Comparison of ENCODE assay signal across 5 cellular contexts in the genomic region with DNA sequence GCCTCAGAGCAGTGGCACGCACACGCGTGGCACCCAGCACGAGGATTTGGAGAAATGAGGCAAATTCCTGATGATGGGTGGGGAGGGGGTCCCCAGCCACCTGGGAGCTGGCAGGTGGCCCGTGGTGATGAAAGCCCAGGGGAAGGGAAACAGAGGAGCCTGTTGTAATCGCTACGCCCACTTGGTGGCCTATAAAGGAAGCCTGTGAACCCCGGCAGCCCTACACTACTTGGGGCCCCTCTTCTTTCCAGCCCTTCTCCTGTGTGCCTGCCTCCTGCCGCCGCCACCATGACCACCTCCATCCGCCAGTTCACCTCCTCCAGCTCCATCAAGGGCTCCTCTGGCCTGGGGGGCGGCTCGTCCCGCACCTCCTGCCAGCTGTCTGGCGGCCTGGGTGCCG. TPM values are rescaled to one million over a fixed set of nuclear protein-coding genes. Genes with fewer than 3 reads are reported as not detected.
"Had no signal": no experiment of that assay in that cellular context is flagged by ENCODE, and none has a peak within 500 bp of the region (broad histone marks: within the 10 kb centered on the region; RNA-seq: fewer than 3 reads in every experiment).

No MANE protein-coding gene starts in this region.

RNA-seq across cellular contexts. Expression of gene EVPLL, which starts 49.1 kb away (rescaled TPM):
- total RNA-seq: HT1080, IMR-90, K562 had no signal
- polyA plus RNA-seq: IgD-negative memory B cell, IMR-90, K562 had no signal

RNA-seq across cellular contexts. Expression of gene LGALS9C, which starts 50.0 kb away (rescaled TPM):
- total RNA-seq: HT-29, HT1080, IMR-90, K562 had no signal
- polyA plus RNA-seq: IgD-negative memory B cell, IMR-90, K562 had no signal
